ENCODE assay signal across 11 cellular contexts in genomic region chr2:225310745-225311144, GRCh38.
"Had no signal": no experiment of that assay in that cellular context is flagged by ENCODE, and none has a peak within 500 bp of the region (broad histone marks: within the 10 kb centered on the region; RNA-seq: fewer than 3 reads in every experiment).

No MANE protein-coding gene starts in this region.

- DNase-seq: activated CD4-positive, alpha-beta T cell treated with anti-CD3 and anti-CD28 coated beads for 1 hour; activated CD4-positive, alpha-beta T cell treated with anti-CD3 and anti-CD28 coated beads, Interleukin-2, amount 50 U/mL, for 48 hours; activated gamma-delta T cell; adrenal gland; cerebellar nuclear complex; effector CD4-positive, alpha-beta T cell; kidney; posterior cingulate gyrus; stimulated activated naive CD4-positive, alpha-beta T cell treated with Interleukin-2 at 50 U/mL for 16 hours; tibial artery; WERI-Rb-1 had no signal
